In genomic region chr1:59427155-59427554, GRCh38 we compare ENCODE assay signal across 10 cellular contexts.
DNase-seq lines count a peak whose midpoint lies in the region; ATAC-seq and TF ChIP-seq lines count a peak whose summit lies in the region.
"Had no signal": no experiment of that assay in that cellular context is flagged by ENCODE, and none has a peak within 500 bp of the region (broad histone marks: within the 10 kb centered on the region; RNA-seq: fewer than 3 reads in every experiment).

No MANE protein-coding gene starts in this region.

- H3K4me2 ChIP-seq in DND-41 (ENCODE audit: insufficient read depth, low read length) (no peak overlapping the region), parathyroid adenoma (ENCODE audit: low read length) (no peak overlapping the region)

- no peak overlapping the region for H3K4me3 ChIP-seq in DND-41 (ENCODE audit: low read depth in 1 of 2, low read length in 2 of 2)
- no peak overlapping the region for H3K4me3 ChIP-seq in breast epithelium
- no peak overlapping the region for H3K4me3 ChIP-seq in parathyroid adenoma (ENCODE audit: low read depth, low read length)

- CTCF ChIA-PET in activated naive CD4-positive, alpha-beta T cell treated with anti-CD3 and anti-CD28 coated beads for 36 hours (lab: Charles Lee), result interaction anchor here (0.9 kb wide), 1 partner anchor 329 kb away, joined by 6 read pairs; no protein-coding TSS in a partner anchor

- no peaks in the 10 kb centered on the region for H3K27me3 Mint-ChIP-seq in activated naive CD4-positive, alpha-beta T cell treated with anti-CD3 and anti-CD28 coated beads for 36 hours (ENCODE audit: low read depth)
- H3K27me3 Mint-ChIP-seq: naive thymus-derived CD8-positive, alpha-beta T cell had no signal

- no peak for TF ChIP-seq CTCF in DND-41 (IDR thresholded peaks at IDR 0.05; ENCODE audit: borderline replicate concordance, extremely low read depth, low read length, poor library complexity, severe bottlenecking)
- no peak for TF ChIP-seq CTCF in breast epithelium (IDR thresholded peaks at IDR 0.05)
- no peak for TF ChIP-seq CTCF in parathyroid adenoma (IDR thresholded peaks at IDR 0.05)

- no peaks in the 10 kb centered on the region for H3K36me3 ChIP-seq in DND-41 (ENCODE audit: insufficient read depth, low read length)
- no peaks in the 10 kb centered on the region for H3K36me3 ChIP-seq in breast epithelium
- no peaks in the 10 kb centered on the region for H3K36me3 ChIP-seq in parathyroid adenoma (ENCODE audit: control insufficient read depth, insufficient read depth, low read length)

- no peaks in the 10 kb centered on the region for H4K20me1 ChIP-seq in DND-41 (ENCODE audit: insufficient read depth, low read length)

- peaks cover 2% of the 10 kb centered on the region for H3K4me1 Mint-ChIP-seq in activated naive CD4-positive, alpha-beta T cell treated with anti-CD3 and anti-CD28 coated beads for 36 hours (ENCODE audit: low read depth)

- no peak for TF ChIP-seq POLR2A in breast epithelium (IDR thresholded peaks at IDR 0.05)

- DNase-seq in DND-41 (peak; percentile 42), NCI-H2171 (lab: John Stamatoyannopoulos, UW) (peak; percentile 94), breast epithelium (ENCODE audit: low spot score in 2 of 2) (peak; percentile 55 to 56), DMS79 treated with DMSO at 0.1 percent for 48 hours (lab: John Stamatoyannopoulos, UW) (no peak), sciatic nerve (ENCODE audit: low spot score) (no peak), pons (ENCODE audit: low spot score) (no peak)
- DNase-seq in activated naive CD4-positive, alpha-beta T cell treated with anti-CD3 and anti-CD28 coated beads for 36 hours, result no peak
- DNase-seq: naive thymus-derived CD8-positive, alpha-beta T cell; NCI-H69 had no signal

- H2AFZ ChIP-seq in DND-41 (ENCODE audit: low read depth, low read length) (no peak overlapping the region), parathyroid adenoma (peak overlapping the region; percentile 64)

- H3K9me3 ChIP-seq in DND-41 (ENCODE audit: insufficient read depth, low read length, severe bottlenecking), result no peaks in the 10 kb centered on the region
- H3K9me3 ChIP-seq in breast epithelium, result no peaks in the 10 kb centered on the region
- no peaks in the 10 kb centered on the region for H3K9me3 ChIP-seq in parathyroid adenoma (ENCODE audit: control insufficient read depth, low read length)

- peak; percentile 62 for ATAC-seq in DND-41 (ENCODE audit: insufficient read depth, low read depth)
- ATAC-seq in sciatic nerve, result no peak
- ATAC-seq: naive thymus-derived CD8-positive, alpha-beta T cell had no signal

- H3K4me1 ChIP-seq in DND-41 (ENCODE audit: insufficient read depth, low read length) (0 out of 2 replicates have a peak, but pooled peaks cover 10% of the 10 kb centered on the region), breast epithelium (peaks cover 0 to 4% of the 10 kb centered on the region in 2 donors), parathyroid adenoma (peaks cover 8% of the 10 kb centered on the region)

- no peaks in the 10 kb centered on the region for H3K9me3 Mint-ChIP-seq in activated naive CD4-positive, alpha-beta T cell treated with anti-CD3 and anti-CD28 coated beads for 36 hours
- H3K9me3 Mint-ChIP-seq: naive thymus-derived CD8-positive, alpha-beta T cell had no signal

- intact Hi-C loops in breast epithelium (cut with DNase I; ENCODE audit: low total_unique reads), result no loop called here
- intact Hi-C loops in sciatic nerve (cut with DNase I), result no loop called here
- intact Hi-C loops in activated naive CD4-positive, alpha-beta T cell treated with anti-CD3 and anti-CD28 coated beads for 36 hours (cut with micrococcal nuclease), result no loop called here

- no peak overlapping the region for H3K4me3 Mint-ChIP-seq in activated naive CD4-positive, alpha-beta T cell treated with anti-CD3 and anti-CD28 coated beads for 36 hours
- H3K4me3 Mint-ChIP-seq: naive thymus-derived CD8-positive, alpha-beta T cell had no signal

- H3K27ac ChIP-seq in DND-41 (ENCODE audit: low read length) (no peak overlapping the region; the same call in 1 of the 2 replicates), breast epithelium (peak overlapping the region; percentile 53 to 59), parathyroid adenoma (no peak overlapping the region)

- no peaks in the 10 kb centered on the region for H3K36me3 Mint-ChIP-seq in activated naive CD4-positive, alpha-beta T cell treated with anti-CD3 and anti-CD28 coated beads for 36 hours (ENCODE audit: low read depth)

- H3K9ac ChIP-seq in DND-41 (ENCODE audit: low read depth, low read length), result no peak overlapping the region
- no peak overlapping the region for H3K9ac ChIP-seq in parathyroid adenoma

- H3K27ac Mint-ChIP-seq in activated naive CD4-positive, alpha-beta T cell treated with anti-CD3 and anti-CD28 coated beads for 36 hours, result no peak overlapping the region
- H3K27ac Mint-ChIP-seq: naive thymus-derived CD8-positive, alpha-beta T cell had no signal

- H3K79me2 ChIP-seq in DND-41 (ENCODE audit: insufficient read depth, low read length), result no peaks in the 10 kb centered on the region
- no peaks in the 10 kb centered on the region for H3K79me2 ChIP-seq in parathyroid adenoma

- H3K27me3 ChIP-seq in DND-41 (ENCODE audit: insufficient read depth, low read length, poor library complexity) (no peaks in the 10 kb centered on the region), breast epithelium (no peaks in the 10 kb centered on the region), parathyroid adenoma (ENCODE audit: control insufficient read depth, insufficient read depth, low read length) (no peaks in the 10 kb centered on the region)

Comparison
In these comparisons a context has a peak if more than half of its experiments do, and no peak if none do; other contexts are left out.
1. DNase-seq: peak in DND-41 (single experiment), NCI-H2171 (single experiment) and breast epithelium (2 of 2); none in DMS79 treated with DMSO at 0.1 percent for 48 hours (single experiment), sciatic nerve (single experiment), activated naive CD4-positive, alpha-beta T cell treated with anti-CD3 and anti-CD28 coated beads for 36 hours (single experiment) and pons (single experiment).
2. H3K27ac ChIP-seq: peak in breast epithelium (2 of 2); none in DND-41 (single experiment) and parathyroid adenoma (single experiment).